Comparison of ENCODE assay signal across 11 cellular contexts in genomic region chr1:78688701-78689100, GRCh38. TPM values are rescaled to one million over a fixed set of nuclear protein-coding genes. Genes with fewer than 3 reads are reported as not detected.
DNase-seq lines count a peak whose midpoint lies in the region; ATAC-seq and TF ChIP-seq lines count a peak whose summit lies in the region.
"Had no signal": no experiment of that assay in that cellular context is flagged by ENCODE, and none has a peak within 500 bp of the region (broad histone marks: within the 10 kb centered on the region; RNA-seq: fewer than 3 reads in every experiment).

No MANE protein-coding gene starts in this region.

- peaks cover 22% of the 10 kb centered on the region for H3K27me3 Mint-ChIP-seq in activated T-cell treated with anti-CD3 and anti-CD28 coated beads, Interleukin-2, amount 50 U/mL, for 72 hours (ENCODE audit: low read depth)

- no peaks in the 10 kb centered on the region for H3K9me3 Mint-ChIP-seq in activated T-cell treated with anti-CD3 and anti-CD28 coated beads, Interleukin-2, amount 50 U/mL, for 72 hours

- ATAC-seq in activated T-cell treated with anti-CD3 and anti-CD28 coated beads, Interleukin-2, amount 50 U/mL, for 72 hours (replicated peaks in 1 of 2): no peak

- H3K9me3 ChIP-seq in WERI-Rb-1 (ENCODE audit: severe bottlenecking): no peaks in the 10 kb centered on the region

- H3K27me3 ChIP-seq in WERI-Rb-1 (ENCODE audit: insufficient read depth, low read depth, severe bottlenecking): no peaks in the 10 kb centered on the region

- DNase-seq in AG10803 (ENCODE audit: low read depth) (peak; percentile 79), HT-29 (ENCODE audit: low spot score) (peak; percentile 16), astrocyte of the cerebellum (ENCODE audit: low read depth) (peak; percentile 39), kidney glomerular epithelial cell (lab: John Stamatoyannopoulos, UW) (peak; percentile 34), NCI-H2196 (lab: John Stamatoyannopoulos, UW; ENCODE audit: unreplicated experiment) (no peak), WERI-Rb-1 (no peak), DMS153 treated with DMSO at 0.1 percent for 48 hours (lab: John Stamatoyannopoulos, UW; ENCODE audit: unreplicated experiment) (no peak)
- DNase-seq in activated T-cell treated with anti-CD3 and anti-CD28 coated beads, Interleukin-2, amount 50 U/mL, for 72 hours: no peak
- DNase-seq: activated CD4-positive, alpha-beta T cell treated with anti-CD3 and anti-CD28 coated beads, Interleukin-2, amount 50 U/mL, for 1 hour; midbrain; NCI-H2171 had no signal

- H3K27ac ChIP-seq in WERI-Rb-1: no peak overlapping the region

- H3K27ac Mint-ChIP-seq in activated T-cell treated with anti-CD3 and anti-CD28 coated beads, Interleukin-2, amount 50 U/mL, for 72 hours: no peak overlapping the region

- TF ChIP-seq CTCF in AG10803 (conservative IDR thresholded peaks at IDR 0.05; ENCODE audit: low read length) (peak; percentile 60), astrocyte of the cerebellum (IDR thresholded peaks at IDR 0.05; ENCODE audit: low read depth, low read length, missing control alignments) (no peak), WERI-Rb-1 (IDR thresholded peaks at IDR 0.05; ENCODE audit: low read depth, low read length) (no peak)

- no peaks in the 10 kb centered on the region for H3K36me3 ChIP-seq in WERI-Rb-1

- no peak overlapping the region for H3K4me3 Mint-ChIP-seq in activated T-cell treated with anti-CD3 and anti-CD28 coated beads, Interleukin-2, amount 50 U/mL, for 72 hours

- H3K4me3 ChIP-seq in AG10803 (ENCODE audit: low read length): no peak overlapping the region
- no peak overlapping the region for H3K4me3 ChIP-seq in astrocyte of the cerebellum (ENCODE audit: low read depth, low read length)
- H3K4me3 ChIP-seq in WERI-Rb-1 (ENCODE audit: low read depth, low read length): no peak overlapping the region

- in situ Hi-C loops in astrocyte of the cerebellum (cut with HindIII; ENCODE audit: low sequenced_read_pairs): no loop called here

- H3K4me1 Mint-ChIP-seq in activated T-cell treated with anti-CD3 and anti-CD28 coated beads, Interleukin-2, amount 50 U/mL, for 72 hours (ENCODE audit: low read depth): no peaks in the 10 kb centered on the region

- H3K36me3 Mint-ChIP-seq in activated T-cell treated with anti-CD3 and anti-CD28 coated beads, Interleukin-2, amount 50 U/mL, for 72 hours (ENCODE audit: insufficient read depth in 2 of 2): no peaks in the 10 kb centered on the region

RNA-seq across cellular contexts. Expression of gene IFI44, which starts 39.1 kb away (rescaled TPM):
- 12.2 and 24.6 TPM in 2 replicates for total RNA-seq in HT-29 (2014; rRNA removed; shearing (Covaris generic))
- 10 to 100 TPM; 25.9 to 77.5 TPM for total RNA-seq in activated T-cell treated with anti-CD3 and anti-CD28 coated beads, Interleukin-2, amount 50 U/mL, for 72 hours

Comparison
In these comparisons a context has a peak if more than half of its experiments do, and no peak if none do; other contexts are left out.
1. DNase-seq: peak in AG10803 (single experiment), HT-29 (single experiment), astrocyte of the cerebellum (single experiment) and kidney glomerular epithelial cell (single experiment); none in activated T-cell treated with anti-CD3 and anti-CD28 coated beads, Interleukin-2, amount 50 U/mL, for 72 hours (0 of 2), NCI-H2196 (single experiment), WERI-Rb-1 (single experiment) and DMS153 treated with DMSO at 0.1 percent for 48 hours (single experiment).